In the genomic region with DNA sequence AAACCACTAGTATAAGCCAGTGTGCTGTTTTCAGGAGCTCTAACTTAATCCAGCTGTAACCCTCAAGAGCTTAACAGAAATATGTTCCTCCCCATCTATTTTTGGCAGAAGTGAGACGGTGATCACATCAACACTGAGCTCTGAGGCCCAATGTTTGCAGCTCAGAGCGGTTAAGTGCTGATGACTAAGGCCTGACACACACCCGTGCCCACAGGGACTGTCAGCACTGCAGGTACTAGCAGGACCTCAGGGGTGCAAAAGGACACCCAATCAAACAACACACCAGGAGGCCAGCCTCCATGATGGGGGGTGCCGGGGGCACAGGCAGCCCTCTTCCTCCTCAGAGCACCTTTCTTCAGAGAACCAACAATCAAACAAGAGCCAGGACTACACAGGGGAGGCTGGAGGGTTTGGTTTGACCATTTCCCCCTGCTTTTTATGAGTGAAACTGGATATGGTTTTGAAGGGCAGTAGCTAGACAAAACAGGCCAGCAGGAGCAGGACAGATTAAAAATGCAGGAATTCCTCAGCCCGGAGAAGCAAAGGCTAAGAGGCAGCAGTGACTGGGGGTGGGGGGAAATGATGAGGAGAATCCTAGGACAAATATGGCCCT, we compare ENCODE assay signal across 8 cellular contexts.
DNase-seq lines count a peak whose midpoint lies in the region; ATAC-seq and TF ChIP-seq lines count a peak whose summit lies in the region.

No MANE protein-coding gene starts in this region.

- H3K27me3 ChIP-seq in trophoblast cell (ENCODE audit: insufficient read depth, low read length) (no peaks in the 10 kb centered on the region), upper lobe of right lung (no peaks in the 10 kb centered on the region)

- no peak overlapping the region for H3K4me3 ChIP-seq in trophoblast cell (ENCODE audit: low read depth, low read length)
- no peak overlapping the region for H3K4me3 ChIP-seq in upper lobe of right lung

- no peak overlapping the region for H2AK5ac ChIP-seq in trophoblast cell (ENCODE audit: low read length)

- peaks cover 39 to 49% of the 10 kb centered on the region in 2 experiments for H3K4me1 ChIP-seq in trophoblast cell (ENCODE audit: control insufficient read depth in 1 of 2, insufficient read depth in 2 of 2, low read length in 2 of 2)
- H3K4me1 ChIP-seq in upper lobe of right lung, result peaks cover 66% of the 10 kb centered on the region

- H4K91ac ChIP-seq in trophoblast cell (ENCODE audit: low read depth, low read length), result peak overlapping the region; percentile 17

- no CpG with 5 or more reads among the region's 5 CpGs for WGBS in trophoblast cell (ENCODE audit: extremely low coverage, insufficient coverage, insufficient read length)

- H2BK12ac ChIP-seq in trophoblast cell (ENCODE audit: low read length), result peak overlapping the region; percentile 33

- H2BK5ac ChIP-seq in trophoblast cell (ENCODE audit: low read depth, low read length, poor library complexity), result peak overlapping the region; percentile 79

- H3K23ac ChIP-seq in trophoblast cell (ENCODE audit: low read length), result no peak overlapping the region

- peaks cover 2 to 4% of the 10 kb centered on the region in 2 experiments for H3K36me3 ChIP-seq in trophoblast cell (ENCODE audit: control insufficient read depth in 1 of 2, insufficient read depth in 2 of 2, low read length in 2 of 2)
- H3K36me3 ChIP-seq in upper lobe of right lung, result no peaks in the 10 kb centered on the region

- DNase-seq in AG08396 (ENCODE audit: low spot score), result peak; percentile 90
- peak; percentile 94 for DNase-seq in RKO (ENCODE audit: low spot score)
- peak; percentile 72 for DNase-seq in activated T-helper 9 cell treated with anti-CD3 and anti-CD28 coated beads, Interleukin-2, amount 50 U/mL, for 16 hours (ENCODE audit: low read depth)
- peak; percentile 71 for DNase-seq in foreskin melanocyte
- peak; percentile 67 to 71 for DNase-seq in trophoblast cell
- peak; percentile 77 for DNase-seq in upper lobe of right lung

- H3K9me3 ChIP-seq in trophoblast cell (ENCODE audit: insufficient read depth, low read depth, low read length) (peaks cover 2% of the 10 kb centered on the region), upper lobe of right lung (no peaks in the 10 kb centered on the region)

- peak overlapping the region; percentile 16 for H3K18ac ChIP-seq in trophoblast cell (ENCODE audit: low read length)

- peak overlapping the region; percentile 10 for H4K8ac ChIP-seq in trophoblast cell (ENCODE audit: low read depth, low read length)

- no peak overlapping the region for H4K12ac ChIP-seq in trophoblast cell (ENCODE audit: low read depth, low read length)

- H3K9ac ChIP-seq in trophoblast cell (ENCODE audit: low read length), result no peak overlapping the region

- peak overlapping the region; percentile 72 for H3K14ac ChIP-seq in trophoblast cell (ENCODE audit: low read length)

- H3K4ac ChIP-seq in trophoblast cell (ENCODE audit: low read depth, low read length), result peak overlapping the region; percentile 13

- peak overlapping the region; percentile 47 for H2BK120ac ChIP-seq in trophoblast cell (ENCODE audit: insufficient read depth, low read length, poor library complexity)

- H3K79me1 ChIP-seq in trophoblast cell (ENCODE audit: low read length), result peaks cover 39% of the 10 kb centered on the region

- H2AFZ ChIP-seq in trophoblast cell (ENCODE audit: insufficient read depth, low read length, poor library complexity), result no peak overlapping the region

- H3K4me2 ChIP-seq in trophoblast cell (ENCODE audit: low read length), result peak overlapping the region; percentile 30

- peaks cover 19% of the 10 kb centered on the region for H3K79me2 ChIP-seq in trophoblast cell (ENCODE audit: control insufficient read depth, insufficient read depth, low read length, poor library complexity)

- peak overlapping the region; percentile 63 for H3K27ac ChIP-seq in trophoblast cell (ENCODE audit: low read depth, low read length)
- peak overlapping the region; percentile 75 for H3K27ac ChIP-seq in upper lobe of right lung

- intact Hi-C loops in upper lobe of right lung (cut with DNase I), result loop anchor here (10.0 kb wide), 1 partner anchor 56 kb away; no protein-coding TSS in a partner anchor

- ATAC-seq in GM19043 (IDR thresholded peaks at IDR 0.05; ENCODE audit: low read depth, unreplicated experiment) (peak; percentile 76), HG03196 (IDR thresholded peaks at IDR 0.05; ENCODE audit: unreplicated experiment) (peak; percentile 71), upper lobe of right lung (peak; percentile 96)

- TF ChIP-seq CTCF in upper lobe of right lung (IDR thresholded peaks at IDR 0.05), result no peak
